ENCODE assay signal across 1 cellular context in the genomic region with DNA sequence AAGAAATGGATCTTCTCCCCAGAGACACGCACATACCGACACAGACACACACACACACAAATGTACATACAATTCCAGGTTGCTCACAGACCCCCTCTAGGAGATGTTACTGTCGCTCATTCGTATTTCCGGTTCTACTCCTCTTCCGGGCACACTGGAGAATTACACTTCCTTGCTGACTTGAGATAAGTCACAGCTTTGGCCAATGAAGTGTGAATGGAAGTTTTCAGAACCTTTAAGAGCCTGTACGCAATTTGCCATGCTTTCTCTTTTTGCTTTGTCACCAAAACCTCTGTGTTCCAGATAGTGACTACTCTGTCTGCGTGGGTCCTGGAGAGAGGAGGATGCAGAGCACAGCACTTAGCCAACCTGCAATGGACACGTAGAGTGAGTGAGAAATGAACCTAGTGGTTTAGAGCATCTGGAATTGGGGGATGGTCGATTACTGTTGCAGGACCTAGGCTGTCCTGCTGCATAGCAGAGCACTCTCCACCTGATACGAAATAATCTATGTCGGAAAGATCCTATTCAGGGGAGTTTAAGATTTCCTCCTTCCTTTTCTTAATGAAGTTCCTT.
A peak's percentile ranks its signal among the peaks of the same experiment; 100 is the strongest.
TF ChIP-seq lines count a peak whose summit lies in the region.

No MANE protein-coding gene starts in this region.

TF ChIP-seq in K562, 482 proteins besides CTCF, POLR2A, EP300 and RAD21 (continued from another document):
- TF ChIP-seq, protein P1, sequence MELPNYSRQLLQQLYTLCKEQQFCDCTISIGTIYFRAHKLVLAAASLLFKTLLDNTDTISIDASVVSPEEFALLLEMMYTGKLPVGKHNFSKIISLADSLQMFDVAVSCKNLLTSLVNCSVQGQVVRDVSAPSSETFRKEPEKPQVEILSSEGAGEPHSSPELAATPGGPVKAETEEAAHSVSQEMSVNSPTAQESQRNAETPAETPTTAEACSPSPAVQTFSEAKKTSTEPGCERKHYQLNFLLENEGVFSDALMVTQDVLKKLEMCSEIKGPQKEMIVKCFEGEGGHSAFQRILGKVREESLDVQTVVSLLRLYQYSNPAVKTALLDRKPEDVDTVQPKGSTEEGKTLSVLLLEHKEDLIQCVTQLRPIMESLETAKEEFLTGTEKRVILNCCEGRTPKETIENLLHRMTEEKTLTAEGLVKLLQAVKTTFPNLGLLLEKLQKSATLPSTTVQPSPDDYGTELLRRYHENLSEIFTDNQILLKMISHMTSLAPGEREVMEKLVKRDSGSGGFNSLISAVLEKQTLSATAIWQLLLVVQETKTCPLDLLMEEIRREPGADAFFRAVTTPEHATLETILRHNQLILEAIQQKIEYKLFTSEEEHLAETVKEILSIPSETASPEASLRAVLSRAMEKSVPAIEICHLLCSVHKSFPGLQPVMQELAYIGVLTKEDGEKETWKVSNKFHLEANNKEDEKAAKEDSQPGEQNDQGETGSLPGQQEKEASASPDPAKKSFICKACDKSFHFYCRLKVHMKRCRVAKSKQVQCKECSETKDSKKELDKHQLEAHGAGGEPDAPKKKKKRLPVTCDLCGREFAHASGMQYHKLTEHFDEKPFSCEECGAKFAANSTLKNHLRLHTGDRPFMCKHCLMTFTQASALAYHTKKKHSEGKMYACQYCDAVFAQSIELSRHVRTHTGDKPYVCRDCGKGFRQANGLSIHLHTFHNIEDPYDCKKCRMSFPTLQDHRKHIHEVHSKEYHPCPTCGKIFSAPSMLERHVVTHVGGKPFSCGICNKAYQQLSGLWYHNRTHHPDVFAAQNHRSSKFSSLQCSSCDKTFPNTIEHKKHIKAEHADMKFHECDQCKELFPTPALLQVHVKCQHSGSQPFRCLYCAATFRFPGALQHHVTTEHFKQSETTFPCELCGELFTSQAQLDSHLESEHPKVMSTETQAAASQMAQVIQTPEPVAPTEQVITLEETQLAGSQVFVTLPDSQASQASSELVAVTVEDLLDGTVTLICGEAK (IDR thresholded peaks at IDR 0.05), result peak; percentile 44; the same call in 1 of the 2 replicates
- TF ChIP-seq, protein P1 (CRISPR knock-in tag; IDR thresholded peaks at IDR 0.05), result no peak
- TF ChIP-seq SPI1 (IDR thresholded peaks at IDR 0.05; ENCODE audit: borderline replicate concordance, low read depth, low read length) (0 out of 2 replicates have a peak, but pooled peaks have one; percentile 7), ZKSCAN1 (IDR thresholded peaks at IDR 0.05; ENCODE audit: low read depth, low read length) (no peak), GABPB1 (CRISPR knock-in tag; IDR thresholded peaks at IDR 0.05) (peak; percentile 67; the same call in 1 of the 2 replicates), PCBP1 (IDR thresholded peaks at IDR 0.05; ENCODE audit: low read depth, low read length, poor library complexity, severe bottlenecking) (no peak)
TF ChIP-seq in K562: peak in this region for 6.
